ENCODE assay signal across 12 cellular contexts in the genomic region with DNA sequence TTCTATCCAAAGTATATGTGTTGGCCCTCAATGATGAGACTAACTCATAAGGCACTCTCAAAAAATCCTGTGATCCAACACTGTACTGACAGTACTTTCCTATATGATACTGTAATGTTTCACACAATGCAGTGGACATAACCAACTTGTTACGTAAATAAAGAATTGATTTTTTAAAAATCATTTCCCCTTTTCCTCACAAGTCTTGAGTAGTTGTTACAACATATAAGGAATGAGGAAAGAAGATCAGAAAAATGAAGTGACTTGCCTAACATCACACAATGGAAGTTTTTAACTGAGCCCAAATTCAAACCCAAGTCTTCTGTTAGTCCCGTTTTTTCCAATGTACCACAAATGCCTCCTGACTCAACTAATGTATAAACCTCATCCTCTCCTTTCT. TPM values are rescaled to one million over a fixed set of nuclear protein-coding genes. Genes with fewer than 3 reads are reported as not detected.
DNase-seq lines count a peak whose midpoint lies in the region; ATAC-seq and TF ChIP-seq lines count a peak whose summit lies in the region.
"Had no signal": no experiment of that assay in that cellular context is flagged by ENCODE, and none has a peak within 500 bp of the region (broad histone marks: within the 10 kb centered on the region; RNA-seq: fewer than 3 reads in every experiment).

No MANE protein-coding gene starts in this region.

- peak overlapping the region; percentile 30 for H3K4me3 Mint-ChIP-seq in activated CD8-positive, alpha-beta memory T cell treated with anti-CD3 and anti-CD28 coated beads, Interleukin-2, amount 10 ng/mL, durations not matched to agents 7 days and 5 days
- no peak overlapping the region for H3K4me3 Mint-ChIP-seq in endodermal cell
- H3K4me3 Mint-ChIP-seq in stimulated activated effector memory CD8-positive, alpha-beta T cell treated with anti-CD3 and anti-CD28 coated beads, Interleukin-12 subunit alpha, Interleukin-12 subunit beta, amount 100 ng/mL, for 72 hours: peak overlapping the region; percentile 79

- peaks cover 10% of the 10 kb centered on the region for H3K4me1 ChIP-seq in endodermal cell (ENCODE audit: control insufficient read depth, insufficient read depth, low read length)

- no peak overlapping the region for H3K4me3 ChIP-seq in endodermal cell (ENCODE audit: low read length)
- H3K4me3 ChIP-seq: adrenal gland had no signal

- H3K4me1 Mint-ChIP-seq in activated CD8-positive, alpha-beta memory T cell treated with anti-CD3 and anti-CD28 coated beads, Interleukin-2, amount 10 ng/mL, durations not matched to agents 7 days and 5 days: peaks cover 67% of the 10 kb centered on the region
- H3K4me1 Mint-ChIP-seq in endodermal cell: peaks cover 25% of the 10 kb centered on the region
- H3K4me1 Mint-ChIP-seq in stimulated activated effector memory CD8-positive, alpha-beta T cell treated with anti-CD3 and anti-CD28 coated beads, Interleukin-12 subunit alpha, Interleukin-12 subunit beta, amount 100 ng/mL, for 72 hours: peaks cover 60% of the 10 kb centered on the region

- H3K27me3 Mint-ChIP-seq in activated CD8-positive, alpha-beta memory T cell treated with anti-CD3 and anti-CD28 coated beads, Interleukin-2, amount 10 ng/mL, durations not matched to agents 7 days and 5 days: no peaks in the 10 kb centered on the region
- no peaks in the 10 kb centered on the region for H3K27me3 Mint-ChIP-seq in endodermal cell (ENCODE audit: insufficient read depth)

- no peak for DNase-seq in activated CD8-positive, alpha-beta memory T cell treated with anti-CD3 and anti-CD28 coated beads, Interleukin-2, amount 10 ng/mL, durations not matched to agents 7 days and 5 days
- DNase-seq in activated CD8-positive, alpha-beta memory T cell treated with anti-CD3 and anti-CD28 coated beads for 24 hours: no peak
- peak; percentile 75 for DNase-seq in SIG-M5 treated with dmso at 0.1 percent for 504 hours (lab: John Stamatoyannopoulos, UW; ENCODE audit: unreplicated experiment)
- no peak for DNase-seq in endodermal cell
- no peak for DNase-seq in stimulated activated effector memory CD8-positive, alpha-beta T cell treated with anti-CD3 and anti-CD28 coated beads, Interleukin-12 subunit alpha, Interleukin-12 subunit beta, amount 100 ng/mL, for 72 hours (ENCODE audit: low spot score in 2 of 2)
- DNase-seq in kidney glomerular epithelial cell (lab: John Stamatoyannopoulos, UW): no peak
- no peak for DNase-seq in caudate nucleus (lab: John Stamatoyannopoulos, UW)
- DNase-seq in GM10266 (ENCODE audit: extremely low spot score): no peak
- DNase-seq: adrenal gland, NCI-H2029, small intestine had no signal

- H3K36me3 ChIP-seq in endodermal cell (ENCODE audit: control insufficient read depth, insufficient read depth, low read length): peaks cover 36% of the 10 kb centered on the region

- peaks cover 57% of the 10 kb centered on the region for H3K36me3 Mint-ChIP-seq in activated CD8-positive, alpha-beta memory T cell treated with anti-CD3 and anti-CD28 coated beads, Interleukin-2, amount 10 ng/mL, durations not matched to agents 7 days and 5 days
- H3K36me3 Mint-ChIP-seq in endodermal cell (ENCODE audit: low read depth): peaks cover 42% of the 10 kb centered on the region
- peaks cover 99% of the 10 kb centered on the region for H3K36me3 Mint-ChIP-seq in stimulated activated effector memory CD8-positive, alpha-beta T cell treated with anti-CD3 and anti-CD28 coated beads, Interleukin-12 subunit alpha, Interleukin-12 subunit beta, amount 100 ng/mL, for 72 hours

- H3K9ac ChIP-seq in endodermal cell (ENCODE audit: extremely low read depth, low read length, poor library complexity, severe bottlenecking): no peak overlapping the region

- H3K27ac Mint-ChIP-seq in activated CD8-positive, alpha-beta memory T cell treated with anti-CD3 and anti-CD28 coated beads, Interleukin-2, amount 10 ng/mL, durations not matched to agents 7 days and 5 days: peak overlapping the region; percentile 88
- peak overlapping the region; percentile 56 for H3K27ac Mint-ChIP-seq in endodermal cell
- peak overlapping the region; percentile 12 for H3K27ac Mint-ChIP-seq in stimulated activated effector memory CD8-positive, alpha-beta T cell treated with anti-CD3 and anti-CD28 coated beads, Interleukin-12 subunit alpha, Interleukin-12 subunit beta, amount 100 ng/mL, for 72 hours

- no peaks in the 10 kb centered on the region for H3K27me3 ChIP-seq in endodermal cell (ENCODE audit: control insufficient read depth, insufficient read depth, low read length, poor library complexity, severe bottlenecking)
- H3K27me3 ChIP-seq: adrenal gland had no signal

- H3K27ac ChIP-seq in endodermal cell (ENCODE audit: low read depth, low read length) (no peak overlapping the region), caudate nucleus (ENCODE audit: low read depth, low read length) (no peak overlapping the region)
- H3K27ac ChIP-seq: adrenal gland had no signal

- no peak for TF ChIP-seq CTCF in endodermal cell (conservative IDR thresholded peaks at IDR 0.05)
- TF ChIP-seq CTCF in GM10266 (IDR thresholded peaks at IDR 0.05; ENCODE audit: control insufficient read depth, insufficient read depth, low read depth, missing control alignments): no peak

- peaks cover 6% of the 10 kb centered on the region for H3K9me3 ChIP-seq in endodermal cell (ENCODE audit: control insufficient read depth, low read length)
- H3K9me3 ChIP-seq: adrenal gland had no signal

- CTCF ChIA-PET in activated CD8-positive, alpha-beta memory T cell treated with anti-CD3 and anti-CD28 coated beads, Interleukin-2, amount 10 ng/mL, durations not matched to agents 7 days and 5 days (lab: Charles Lee): interaction anchor here (1.1 to 6.2 kb wide), 4 partner anchors 7 to 43 kb away, joined by 6 to 45 read pairs (median 8); no protein-coding TSS in a partner anchor

- H3K9me3 Mint-ChIP-seq in activated CD8-positive, alpha-beta memory T cell treated with anti-CD3 and anti-CD28 coated beads, Interleukin-2, amount 10 ng/mL, durations not matched to agents 7 days and 5 days (ENCODE audit: low read depth): no peaks in the 10 kb centered on the region
- H3K9me3 Mint-ChIP-seq in endodermal cell: peaks cover 11% of the 10 kb centered on the region
- H3K9me3 Mint-ChIP-seq in stimulated activated effector memory CD8-positive, alpha-beta T cell treated with anti-CD3 and anti-CD28 coated beads, Interleukin-12 subunit alpha, Interleukin-12 subunit beta, amount 100 ng/mL, for 72 hours: no peaks in the 10 kb centered on the region

- no peak for ATAC-seq in activated CD8-positive, alpha-beta memory T cell treated with anti-CD3 and anti-CD28 coated beads, Interleukin-2, amount 10 ng/mL, durations not matched to agents 7 days and 5 days
- ATAC-seq in stimulated activated effector memory CD8-positive, alpha-beta T cell treated with anti-CD3 and anti-CD28 coated beads, Interleukin-12 subunit alpha, Interleukin-12 subunit beta, amount 100 ng/mL, for 72 hours: no peak
- ATAC-seq: HepG2 had no signal

- 89 to 96% methylated on average over 1 to 2 of the region's 2 CpGs for WGBS in endodermal cell (ENCODE audit: insufficient coverage in 1 of 2, insufficient read length in 1 of 2), 2 experiments

RNA-seq across cellular contexts. Expression of a gene that starts 17.2 kb away (rescaled TPM):
- total RNA-seq in activated CD8-positive, alpha-beta memory T cell treated with anti-CD3 and anti-CD28 coated beads, Interleukin-2, amount 10 ng/mL, durations not matched to agents 7 days and 5 days: 100 to 1,000 TPM; 401 to 507 TPM
- total RNA-seq in endodermal cell: 100 to 1,000 TPM; 211 TPM
- 159 TPM for polyA plus RNA-seq in endodermal cell (2013, experiment 1 of 2)
- polyA plus RNA-seq in endodermal cell (2013, experiment 2 of 2): 160 TPM

Comparison
In these comparisons a context has a peak if more than half of its experiments do, and no peak if none do; other contexts are left out.
1. H3K27ac Mint-ChIP-seq: peak in every context shown above with its lines; median percentile 88 in activated CD8-positive, alpha-beta memory T cell treated with anti-CD3 and anti-CD28 coated beads, Interleukin-2, amount 10 ng/mL, durations not matched to agents 7 days and 5 days; 56 in endodermal cell; 12 in stimulated activated effector memory CD8-positive, alpha-beta T cell treated with anti-CD3 and anti-CD28 coated beads, Interleukin-12 subunit alpha, Interleukin-12 subunit beta, amount 100 ng/mL, for 72 hours.